12 cellular contexts compared by ENCODE assay signal in genomic region chr3:173045770-173046382, GRCh38.
A peak's percentile ranks its signal among the peaks of the same experiment; 100 is the strongest.
DNase-seq lines count a peak whose midpoint lies in the region; ATAC-seq, FAIRE-seq and TF ChIP-seq lines count a peak whose summit lies in the region.
"Had no signal": no experiment of that assay in that cellular context is flagged by ENCODE, and none has a peak within 500 bp of the region (broad histone marks: within the 10 kb centered on the region; RNA-seq: fewer than 3 reads in every experiment).

No MANE protein-coding gene starts in this region.

- no peaks in the 10 kb centered on the region for H4K20me1 ChIP-seq in GM23248 (ENCODE audit: insufficient read depth)

- no peak overlapping the region for H3K4me2 ChIP-seq in GM23248 (ENCODE audit: unreplicated experiment)

- peak; percentile 98 for FAIRE-seq in A204.1 (lab: Jason Lieb, UNC)

- H3K9me3 Mint-ChIP-seq in CD8-positive, alpha-beta T cell = no peaks in the 10 kb centered on the region

- no peaks in the 10 kb centered on the region for H3K9me3 ChIP-seq in GM23248 (ENCODE audit: low read depth)
- no peaks in the 10 kb centered on the region for H3K9me3 ChIP-seq in prostate gland
- H3K9me3 ChIP-seq in CD8-positive, alpha-beta T cell (ENCODE audit: low read length) = no peaks in the 10 kb centered on the region

- no peaks in the 10 kb centered on the region for H3K9me2 ChIP-seq in GM23248 (ENCODE audit: insufficient read depth)

- H3K4me3 ChIP-seq in GM23248 = no peak overlapping the region
- no peak overlapping the region for H3K4me3 ChIP-seq in prostate gland
- H3K4me3 ChIP-seq in CD8-positive, alpha-beta T cell (ENCODE audit: low read depth, low read length) = no peak overlapping the region

- H2AFZ ChIP-seq in GM23248 = no peak overlapping the region
- H2AFZ ChIP-seq: parathyroid adenoma had no signal

- POLR2A ChIA-PET in CD8-positive, alpha-beta T cell (lab: Charles Lee) = no interaction called here

- peak; percentile 68 for TF ChIP-seq CTCF in VCaP (conservative IDR thresholded peaks at IDR 0.05)
- peak in 2 of 4 experiments; percentile 15 to 18 for TF ChIP-seq CTCF in prostate gland (IDR thresholded peaks at IDR 0.05)
- no peak for TF ChIP-seq CTCF in CD8-positive, alpha-beta T cell (IDR thresholded peaks at IDR 0.05)

- H3K4me1 ChIP-seq in GM23248 (ENCODE audit: insufficient read depth) (no peaks in the 10 kb centered on the region), prostate gland (replicated peaks) (no peaks in the 10 kb centered on the region)
- H3K4me1 ChIP-seq in CD8-positive, alpha-beta T cell (ENCODE audit: insufficient read depth, low read length) = no peaks in the 10 kb centered on the region
- H3K4me1 ChIP-seq: parathyroid adenoma had no signal

- H3K79me2 ChIP-seq in GM23248 (ENCODE audit: insufficient read depth) = no peaks in the 10 kb centered on the region
- H3K79me2 ChIP-seq: parathyroid adenoma had no signal

- CTCF ChIA-PET in CD8-positive, alpha-beta T cell (lab: Charles Lee) = no interaction called here

- intact Hi-C loops in left ventricle myocardium superior (cut with micrococcal nuclease) (loop anchor here (10.0 kb wide), 1 partner anchor 211 kb away; no protein-coding TSS in a partner anchor), left colon (cut with DNase I, micrococcal nuclease) (loop anchor here in 1 of 2 donors (10.0 kb wide), 1 partner anchor 211 kb away; no protein-coding TSS in a partner anchor), prostate gland (cut with DNase I) (loop anchor here (10.0 kb wide), 1 partner anchor 211 kb away; no protein-coding TSS in a partner anchor)
- intact Hi-C loops in CD8-positive, alpha-beta T cell (cut with DNase I, micrococcal nuclease) = no loop called here

- peak; percentile 30 for DNase-seq in GM23248
- no peak for DNase-seq in left ventricle myocardium superior
- no peak for DNase-seq in left colon
- no peak for DNase-seq in SIG-M5 (lab: John Stamatoyannopoulos, UW)
- DNase-seq in prostate gland (ENCODE audit: low spot score) = no peak
- no peak for DNase-seq in CD8-positive, alpha-beta T cell
- DNase-seq: activated CD4-positive, alpha-beta T cell treated with anti-CD3 and anti-CD28 coated beads, Interleukin-2, amount 50 U/mL, for 48 hours; brain microvascular endothelial cell; DMS79 treated with DMSO at 0.1 percent for 48 hours had no signal

- H3K4me3 Mint-ChIP-seq in CD8-positive, alpha-beta T cell = no peak overlapping the region

- ATAC-seq in left ventricle myocardium superior (peak; percentile 21), left colon (no peak)
- no peak for ATAC-seq in CD8-positive, alpha-beta T cell

- in situ Hi-C loops in GM23248 (cut with MboI) = loop anchor here (10.0 kb wide), 1 partner anchor 211 kb away; no protein-coding TSS in a partner anchor

- no peak for TF ChIP-seq POLR2A in prostate gland (IDR thresholded peaks at IDR 0.05)

- H3K36me3 ChIP-seq in GM23248 (ENCODE audit: low read depth) = no peaks in the 10 kb centered on the region
- H3K36me3 ChIP-seq in prostate gland = no peaks in the 10 kb centered on the region
- H3K36me3 ChIP-seq in CD8-positive, alpha-beta T cell (ENCODE audit: insufficient read depth, low read length) = no peaks in the 10 kb centered on the region
- H3K36me3 ChIP-seq: brain microvascular endothelial cell had no signal

- H3K4me1 Mint-ChIP-seq in CD8-positive, alpha-beta T cell (ENCODE audit: low read depth) = no peaks in the 10 kb centered on the region

- WGBS in GM23248 (ENCODE audit: low coverage in 1 of 2, low lambda C conversion rate in 2 of 2, missing lambda C conversion rate in 2 of 2), 2 experiments = 35 to 38% methylated on average over 2 of the region's 2 CpGs
- WGBS in prostate gland = 76% methylated on average over 2 of the region's 2 CpGs

- H3K9ac ChIP-seq in GM23248 = no peak overlapping the region
- H3K9ac ChIP-seq: parathyroid adenoma had no signal

- no peaks in the 10 kb centered on the region for H3F3A ChIP-seq in GM23248 (ENCODE audit: insufficient read depth)

- no peak overlapping the region for H3K27ac ChIP-seq in GM23248
- no peak overlapping the region for H3K27ac ChIP-seq in VCaP
- no peak overlapping the region for H3K27ac ChIP-seq in prostate gland
- H3K27ac ChIP-seq in CD8-positive, alpha-beta T cell (ENCODE audit: low read depth, low read length) = no peak overlapping the region
- H3K27ac ChIP-seq: brain microvascular endothelial cell, parathyroid adenoma had no signal

- no peaks in the 10 kb centered on the region for H3K36me3 Mint-ChIP-seq in CD8-positive, alpha-beta T cell

- no peak overlapping the region for H3K27ac Mint-ChIP-seq in CD8-positive, alpha-beta T cell

- H3K27me3 ChIP-seq in GM23248 (replicated peaks; ENCODE audit: insufficient read depth) (peaks cover 19% of the 10 kb centered on the region), prostate gland (replicated peaks; ENCODE audit: insufficient read depth) (no peaks in the 10 kb centered on the region)
- H3K27me3 ChIP-seq in CD8-positive, alpha-beta T cell (ENCODE audit: insufficient read depth, low read length) = no peaks in the 10 kb centered on the region
- H3K27me3 ChIP-seq: brain microvascular endothelial cell had no signal

- no peaks in the 10 kb centered on the region for H3K27me3 Mint-ChIP-seq in CD8-positive, alpha-beta T cell (ENCODE audit: low read depth)

Comparison
In these comparisons a context has a peak if more than half of its experiments do, and no peak if none do; other contexts are left out.
1. intact Hi-C loops: an anchor here in left ventricle myocardium superior (10.0 kb wide) and prostate gland (10.0 kb wide); none called in CD8-positive, alpha-beta T cell.